38 cellular contexts compared by ENCODE assay signal in genomic region chr14:69861170-69861569, GRCh38. TPM values are rescaled to one million over a fixed set of nuclear protein-coding genes. Genes with fewer than 3 reads are reported as not detected.
"Had no signal": no experiment of that assay in that cellular context is flagged by ENCODE, and none has a peak within 500 bp of the region (broad histone marks: within the 10 kb centered on the region; RNA-seq: fewer than 3 reads in every experiment).

No MANE protein-coding gene starts in this region.

- H3K27ac Mint-ChIP-seq: activated CD4-positive, alpha-beta memory T cell treated with anti-CD3 and anti-CD28 coated beads for 36 hours; activated CD4-positive, alpha-beta T cell treated with anti-CD3 and anti-CD28 coated beads for 36 hours; activated CD4-positive, alpha-beta T cell treated with anti-CD3 and anti-CD28 coated beads, Interleukin-2, amount 10 ng/mL, durations not matched to agents 24 days and 14 days; activated CD8-positive, alpha-beta memory T cell treated with anti-CD3 and anti-CD28 coated beads, Interleukin-2, amount 10 ng/mL, durations not matched to agents 7 days and 5 days; activated CD8-positive, alpha-beta T cell treated with anti-CD3 and anti-CD28 coated beads, Interleukin-2, amount 10 ng/mL, durations not matched to agents 7 days and 5 days; activated naive CD4-positive, alpha-beta T cell treated with anti-CD3 and anti-CD28 coated beads for 36 hours; activated naive CD4-positive, alpha-beta T cell treated with anti-CD3 and anti-CD28 coated beads, Interleukin-2, amount 50 U/mL, for 24 hours; activated naive CD8-positive, alpha-beta T cell treated with anti-CD3 and anti-CD28 coated beads for 36 hours; activated naive CD8-positive, alpha-beta T cell treated with anti-CD3 and anti-CD28 coated beads, Interleukin-2, amount 50 U/mL, for 24 hours; activated T-helper 1 cell treated with anti-CD3 and anti-CD28 coated beads, Interleukin-12 subunit alpha, Interleukin-12 subunit beta, Interleukin-2, Interleukin-4 antibody, amounts not matched to agents 30 ng/mL and 10 ng/mL and 1 ng/mL, durations not matched to agents 14 hours and 24 hours and 36 hours; activated T-helper 2 cell treated with anti-CD3 and anti-CD28 coated beads, Interferon-gamma antibody, Interleukin-2, Interleukin-4, amounts not matched to agents 10 μg/mL and 5 μg/mL and 100 μg/mL, durations not matched to agents 14 hours and 24 hours and 36 hours had no signal

- H3K9me3 ChIP-seq: adrenal gland, body of pancreas had no signal

- FAIRE-seq: colon, endometrium, endothelial cell of umbilical vein had no signal

- ATAC-seq: activated CD4-positive, alpha-beta T cell treated with anti-CD3 and anti-CD28 coated beads for 36 hours; activated CD8-positive, alpha-beta memory T cell treated with anti-CD3 and anti-CD28 coated beads, Interleukin-2, amount 10 ng/mL, durations not matched to agents 7 days and 5 days; activated CD8-positive, alpha-beta T cell treated with anti-CD3 and anti-CD28 coated beads, Interleukin-2, amount 10 ng/mL, durations not matched to agents 7 days and 5 days; activated naive CD8-positive, alpha-beta T cell treated with anti-CD3 and anti-CD28 coated beads, Interleukin-2, amount 50 U/mL, for 24 hours; body of pancreas; gastroesophageal sphincter; heart right ventricle had no signal

- H3K4me3 ChIP-seq: adrenal gland, body of pancreas, esophagus squamous epithelium, gastroesophageal sphincter, heart right ventricle had no signal

- H3K27me3 ChIP-seq: adrenal gland, body of pancreas had no signal

- H3K9me3 Mint-ChIP-seq: activated naive CD4-positive, alpha-beta T cell treated with anti-CD3 and anti-CD28 coated beads, Interleukin-2, amount 50 U/mL, for 24 hours; activated naive CD8-positive, alpha-beta T cell treated with anti-CD3 and anti-CD28 coated beads for 36 hours; activated naive CD8-positive, alpha-beta T cell treated with anti-CD3 and anti-CD28 coated beads, Interleukin-2, amount 50 U/mL, for 24 hours; activated T-helper 2 cell treated with anti-CD3 and anti-CD28 coated beads, Interferon-gamma antibody, Interleukin-2, Interleukin-4, amounts not matched to agents 10 μg/mL and 5 μg/mL and 100 μg/mL, durations not matched to agents 14 hours and 24 hours and 36 hours had no signal

- DNase-seq: activated CD4-positive, alpha-beta memory T cell treated with anti-CD3 and anti-CD28 coated beads for 36 hours; activated CD4-positive, alpha-beta T cell treated with anti-CD3 and anti-CD28 coated beads for 36 hours; activated CD4-positive, alpha-beta T cell treated with anti-CD3 and anti-CD28 coated beads, Interleukin-2, amount 10 ng/mL, durations not matched to agents 24 days and 14 days; activated CD4-positive, CD25-positive, alpha-beta regulatory T cell; activated CD4-positive, CD25-positive, alpha-beta regulatory T cell treated with anti-CD3 and anti-CD28 coated beads, Interleukin-2, amount 50 U/mL, for 72 hours; activated CD8-positive, alpha-beta memory T cell treated with anti-CD3 and anti-CD28 coated beads, Interleukin-2, amount 50 U/mL, for 4 hours; activated CD8-positive, alpha-beta T cell treated with anti-CD3 and anti-CD28 coated beads, Interleukin-2, amount 10 ng/mL, durations not matched to agents 7 days and 5 days; activated effector memory CD4-positive, alpha-beta T cell treated with anti-CD3 and anti-CD28 coated beads, Interleukin-2, amount 50 U/mL, for 16 hours; activated naive CD4-positive, alpha-beta T cell treated with anti-CD3 and anti-CD28 coated beads for 36 hours; activated naive CD8-positive, alpha-beta T cell treated with anti-CD3 and anti-CD28 coated beads for 36 hours; activated naive CD8-positive, alpha-beta T cell treated with anti-CD3 and anti-CD28 coated beads, Interleukin-2, amount 50 U/mL, for 24 hours; activated T-cell treated with anti-CD3 and anti-CD28 coated beads, Interleukin-2, amount 50 U/mL, for 1 hour; activated T-cell treated with anti-CD3 and anti-CD28 coated beads, Interleukin-2, amount 50 U/mL, for 48 hours; adrenal gland; amygdala; aorta; body of pancreas; caudate nucleus; effector CD8-positive, alpha-beta T cell; esophagus squamous epithelium; foreskin melanocyte; heart right ventricle; T-helper 9 cell; WERI-Rb-1 had no signal

- H3K36me3 ChIP-seq: adrenal gland, esophagus squamous epithelium, gastroesophageal sphincter, heart right ventricle, WERI-Rb-1 had no signal

- H3K4me3 Mint-ChIP-seq: activated CD4-positive, alpha-beta memory T cell treated with anti-CD3 and anti-CD28 coated beads for 36 hours; activated CD4-positive, alpha-beta T cell treated with anti-CD3 and anti-CD28 coated beads for 36 hours; activated CD4-positive, alpha-beta T cell treated with anti-CD3 and anti-CD28 coated beads, Interleukin-2, amount 10 ng/mL, durations not matched to agents 24 days and 14 days; activated CD8-positive, alpha-beta memory T cell treated with anti-CD3 and anti-CD28 coated beads, Interleukin-2, amount 10 ng/mL, durations not matched to agents 7 days and 5 days; activated CD8-positive, alpha-beta T cell treated with anti-CD3 and anti-CD28 coated beads, Interleukin-2, amount 10 ng/mL, durations not matched to agents 7 days and 5 days; activated naive CD4-positive, alpha-beta T cell treated with anti-CD3 and anti-CD28 coated beads for 36 hours; activated naive CD4-positive, alpha-beta T cell treated with anti-CD3 and anti-CD28 coated beads, Interleukin-2, amount 50 U/mL, for 24 hours; activated naive CD8-positive, alpha-beta T cell treated with anti-CD3 and anti-CD28 coated beads for 36 hours; activated naive CD8-positive, alpha-beta T cell treated with anti-CD3 and anti-CD28 coated beads, Interleukin-2, amount 50 U/mL, for 24 hours; activated T-helper 1 cell treated with anti-CD3 and anti-CD28 coated beads, Interleukin-12 subunit alpha, Interleukin-12 subunit beta, Interleukin-2, Interleukin-4 antibody, amounts not matched to agents 30 ng/mL and 10 ng/mL and 1 ng/mL, durations not matched to agents 14 hours and 24 hours and 36 hours had no signal

- H3K36me3 Mint-ChIP-seq: activated CD4-positive, alpha-beta memory T cell treated with anti-CD3 and anti-CD28 coated beads for 36 hours; activated CD8-positive, alpha-beta memory T cell treated with anti-CD3 and anti-CD28 coated beads, Interleukin-2, amount 10 ng/mL, durations not matched to agents 7 days and 5 days; activated naive CD4-positive, alpha-beta T cell treated with anti-CD3 and anti-CD28 coated beads, Interleukin-2, amount 50 U/mL, for 24 hours; activated naive CD8-positive, alpha-beta T cell treated with anti-CD3 and anti-CD28 coated beads for 36 hours had no signal

- H3K4me1 Mint-ChIP-seq: activated CD4-positive, alpha-beta T cell treated with anti-CD3 and anti-CD28 coated beads for 36 hours; activated CD4-positive, alpha-beta T cell treated with anti-CD3 and anti-CD28 coated beads, Interleukin-2, amount 10 ng/mL, durations not matched to agents 24 days and 14 days; activated CD8-positive, alpha-beta memory T cell treated with anti-CD3 and anti-CD28 coated beads, Interleukin-2, amount 10 ng/mL, durations not matched to agents 7 days and 5 days; activated naive CD4-positive, alpha-beta T cell treated with anti-CD3 and anti-CD28 coated beads, Interleukin-2, amount 50 U/mL, for 24 hours; activated naive CD8-positive, alpha-beta T cell treated with anti-CD3 and anti-CD28 coated beads for 36 hours; activated naive CD8-positive, alpha-beta T cell treated with anti-CD3 and anti-CD28 coated beads, Interleukin-2, amount 50 U/mL, for 24 hours had no signal

- H3K27me3 Mint-ChIP-seq: activated naive CD4-positive, alpha-beta T cell treated with anti-CD3 and anti-CD28 coated beads, Interleukin-2, amount 50 U/mL, for 24 hours; activated naive CD8-positive, alpha-beta T cell treated with anti-CD3 and anti-CD28 coated beads for 36 hours had no signal

- H3K4me1 ChIP-seq: adrenal gland, body of pancreas, esophagus squamous epithelium, gastroesophageal sphincter, heart right ventricle had no signal

- H3K27ac ChIP-seq: adrenal gland, body of pancreas, epithelial cell of prostate, esophagus squamous epithelium, gastroesophageal sphincter, heart right ventricle, WERI-Rb-1 had no signal

RNA-seq across cellular contexts. Expression of gene SMOC1, which starts 18.0 kb away (rescaled TPM):
- total RNA-seq: activated CD4-positive, alpha-beta memory T cell treated with anti-CD3 and anti-CD28 coated beads for 36 hours; activated CD4-positive, alpha-beta T cell treated with anti-CD3 and anti-CD28 coated beads for 36 hours; activated CD4-positive, alpha-beta T cell treated with anti-CD3 and anti-CD28 coated beads, Interleukin-2, amount 10 ng/mL, durations not matched to agents 24 days and 14 days; activated CD8-positive, alpha-beta memory T cell treated with anti-CD3 and anti-CD28 coated beads for 36 hours; activated CD8-positive, alpha-beta memory T cell treated with anti-CD3 and anti-CD28 coated beads, Interleukin-2, amount 10 ng/mL, durations not matched to agents 7 days and 5 days; activated CD8-positive, alpha-beta T cell treated with anti-CD3 and anti-CD28 coated beads, Interleukin-2, amount 10 ng/mL, durations not matched to agents 7 days and 5 days; activated naive CD4-positive, alpha-beta T cell treated with anti-CD3 and anti-CD28 coated beads for 36 hours; activated naive CD8-positive, alpha-beta T cell treated with anti-CD3 and anti-CD28 coated beads for 36 hours; activated T-helper 1 cell treated with anti-CD3 and anti-CD28 coated beads, Interleukin-12 subunit alpha, Interleukin-12 subunit beta, Interleukin-2, Interleukin-4 antibody, amounts not matched to agents 30 ng/mL and 10 ng/mL and 1 ng/mL, durations not matched to agents 14 hours and 24 hours and 36 hours; activated T-helper 2 cell treated with anti-CD3 and anti-CD28 coated beads, Interferon-gamma antibody, Interleukin-2, Interleukin-4, amounts not matched to agents 10 μg/mL and 5 μg/mL and 100 μg/mL, durations not matched to agents 14 hours and 24 hours and 36 hours; fibroblast of lung; fibroblast of villous mesenchyme; T-helper 1 cell treated with Interleukin-12 subunit alpha and Interleukin-12 subunit beta and Interleukin-4 antibody, amounts not matched to agents 30 ng/mL and 1 ng/mL, for 36 hours; T-helper 2 cell treated with Interferon-gamma antibody and Interleukin-4, amounts not matched to agents 100 ng/mL and 5 ng/mL, for 36 hours had no signal
